Comparison of ENCODE assay signal across 25 cellular contexts in genomic region chr5:1273745-1274144, GRCh38. TPM values are rescaled to one million over a fixed set of nuclear protein-coding genes. Genes with fewer than 3 reads are reported as not detected.
"Had no signal": no experiment of that assay in that cellular context is flagged by ENCODE, and none has a peak within 500 bp of the region (broad histone marks: within the 10 kb centered on the region; RNA-seq: fewer than 3 reads in every experiment).

No MANE protein-coding gene starts in this region.

- H3K4me1 ChIP-seq: SJSA1 had no signal

- ATAC-seq: HepG2 had no signal

- H3K27ac ChIP-seq: KMS-11, SJSA1, SK-N-MC had no signal

- H3K4me2 ChIP-seq: KMS-11 had no signal

- DNase-seq: IMR-90, Kasumi-1, MM.1S, NCI-H1092 treated with DMSO at 0.1 percent for 48 hours, NCI-H1436, NCI-H187, NCI-H2029, NCI-H2081 treated with DMSO at 0.1 percent for 48 hours, NCI-H2171, NCI-H226, NCI-H446, NCI-H510A, NCI-H524 treated with DMSO at 0.1 percent for 48 hours, NCI-H69, NCI-H774, Right ventricle myocardium superior, RPMI8226, SIG-M5 had no signal

- FAIRE-seq: HepG2, RCC 7860 had no signal

- H3K9ac ChIP-seq: KMS-11 had no signal

- H3K4me3 ChIP-seq: SJSA1, SK-N-MC had no signal

RNA-seq across cellular contexts. Expression of gene TERT, which starts 21.1 kb away (rescaled TPM):
- total RNA-seq: IMR-90, Right ventricle myocardium superior had no signal
- polyA plus RNA-seq: IMR-90 had no signal

RNA-seq across cellular contexts. Expression of gene SLC6A18, which starts 48.6 kb away (rescaled TPM):
- total RNA-seq: HepG2, HT1080, IMR-90, M059J, Right ventricle myocardium superior, SJSA1 had no signal
- polyA plus RNA-seq: HepG2, IMR-90 had no signal
